Comparison of ENCODE assay signal across 10 cellular contexts in genomic region chr1:244092293-244093264, GRCh38. TPM values are rescaled to one million over a fixed set of nuclear protein-coding genes. Genes with fewer than 3 reads are reported as not detected.
DNase-seq lines count a peak whose midpoint lies in the region; ATAC-seq and TF ChIP-seq lines count a peak whose summit lies in the region.
"Had no signal": no experiment of that assay in that cellular context is flagged by ENCODE, and none has a peak within 500 bp of the region (broad histone marks: within the 10 kb centered on the region; RNA-seq: fewer than 3 reads in every experiment).

No MANE protein-coding gene starts in this region.

- H3K79me2 ChIP-seq in HCT116 (ENCODE audit: insufficient read depth, low read length) (no peaks in the 10 kb centered on the region), SK-N-SH (ENCODE audit: insufficient read depth) (no peaks in the 10 kb centered on the region)

- RAD21 ChIA-PET in HCT116 (lab: Charles Lee; ENCODE audit: low non-redundant PET in 1 of 2, low total read pairs in 2 of 2, uncharacterized antibody in 2 of 2, unreplicated experiment in 2 of 2), result no interaction called here

- no peaks in the 10 kb centered on the region for H3K9me2 ChIP-seq in HCT116 (ENCODE audit: insufficient read depth)
- H3K9me2 ChIP-seq in SK-N-SH, result no peaks in the 10 kb centered on the region

- no peak for TF ChIP-seq CTCF in HCT116 (IDR thresholded peaks at IDR 0.05 in 2 of 3, conservative IDR thresholded peaks at IDR 0.05 in 1 of 3; ENCODE audit: borderline replicate concordance in 1 of 3, insufficient read depth in 1 of 3, low read depth in 2 of 3, low read length in 2 of 3)
- no peak for TF ChIP-seq CTCF in SK-N-SH (IDR thresholded peaks at IDR 0.05)
- TF ChIP-seq CTCF in retinal pigment epithelial cell (conservative IDR thresholded peaks at IDR 0.05; ENCODE audit: low read depth, low read length), result no peak
- TF ChIP-seq CTCF in WTC11 (IDR thresholded peaks at IDR 0.05), result no peak

- H3K27ac ChIP-seq in HCT116 (ENCODE audit: low read depth, low read length), result no peak overlapping the region
- peak overlapping the region; percentile 48 to 68; a peak in 3 of 4 replicates for H3K27ac ChIP-seq in SK-N-SH (ENCODE audit: low read depth in 2 of 2, low read length in 1 of 2)
- H3K27ac ChIP-seq: PC-9 had no signal

- WGBS in SK-N-SH (ENCODE audit: low lambda C conversion rate), result 56% methylated on average over 13 of the region's 13 CpGs

- H3K9ac ChIP-seq in HCT116 (ENCODE audit: low read length), result no peak overlapping the region
- H3K9ac ChIP-seq in SK-N-SH, result peak overlapping the region; percentile 15; the same call in 1 of the 2 replicates

- H3K4me1 ChIP-seq in HCT116 (ENCODE audit: control insufficient read depth in 1 of 2, insufficient read depth in 2 of 2, low read length in 2 of 2) (no peaks in the 10 kb centered on the region), SK-N-SH (ENCODE audit: control insufficient read depth in 1 of 2, insufficient read depth in 2 of 2, low read depth in 1 of 2, low read length in 1 of 2) (peaks cover under 1 to 7% of the 10 kb centered on the region in 2 experiments; a peak in 2 of 4 replicates)

- no peaks in the 10 kb centered on the region for H3K9me3 ChIP-seq in HCT116 (ENCODE audit: control insufficient read depth in 1 of 2, insufficient read depth in 1 of 2, low read depth in 1 of 2, low read length in 2 of 2)
- no peaks in the 10 kb centered on the region for H3K9me3 ChIP-seq in SK-N-SH

- H2AFZ ChIP-seq in HCT116 (ENCODE audit: low read depth, low read length, poor library complexity, severe bottlenecking), result no peak overlapping the region
- 0 out of 2 replicates have a peak overlapping the region, but pooled peaks have one; percentile 36 for H2AFZ ChIP-seq in SK-N-SH (ENCODE audit: low read depth)
- H2AFZ ChIP-seq: PC-9 had no signal

- no TSS peak for BruUV-seq in HCT116 (replicated peaks; lab: Mats Ljungman, UMichigan)

- POLR2A ChIA-PET in HCT116 (lab: Charles Lee) (no interaction called here), SK-N-SH (lab: Yijun Ruan, JAX) (no interaction called here), WTC11 (lab: Charles Lee) (interaction anchor here (0.5 kb wide), 1 partner anchor 10 kb away, joined by 3 read pairs; no protein-coding TSS in a partner anchor)

- intact Hi-C loops in HCT116 (cut with micrococcal nuclease), result no loop called here

- no peaks in the 10 kb centered on the region for H3K36me3 Mint-ChIP-seq in WTC11
- H3K36me3 Mint-ChIP-seq in T-helper 2 cell treated with Interferon-gamma antibody and Interleukin-4, amounts not matched to agents 5 μg/mL and 100 μg/mL, for 36 hours (ENCODE audit: low read depth), result no peaks in the 10 kb centered on the region

- no peak overlapping the region for H3K27ac Mint-ChIP-seq in WTC11
- H3K27ac Mint-ChIP-seq in T-helper 2 cell treated with Interferon-gamma antibody and Interleukin-4, amounts not matched to agents 5 μg/mL and 100 μg/mL, for 36 hours, result no peak overlapping the region

- no peak for TF ChIP-seq RAD21 in HCT116 (IDR thresholded peaks at IDR 0.05; ENCODE audit: low read depth)
- TF ChIP-seq RAD21 in SK-N-SH (IDR thresholded peaks at IDR 0.05; ENCODE audit: low read length), result no peak

- no peaks in the 10 kb centered on the region for H3F3A ChIP-seq in SK-N-SH (replicated peaks; ENCODE audit: insufficient read depth)

- CTCF ChIA-PET in HCT116 (lab: Charles Lee), result no interaction called here
- CTCF ChIA-PET in SK-N-SH (lab: Yijun Ruan, JAX), result no interaction called here
- CTCF ChIA-PET in WTC11 (lab: Charles Lee), result no interaction called here

- H3K4me3 Mint-ChIP-seq in WTC11, result no peak overlapping the region
- H3K4me3 Mint-ChIP-seq in T-helper 2 cell treated with Interferon-gamma antibody and Interleukin-4, amounts not matched to agents 5 μg/mL and 100 μg/mL, for 36 hours, result no peak overlapping the region

- H3K27me3 Mint-ChIP-seq in WTC11 (ENCODE audit: low read depth), result no peaks in the 10 kb centered on the region
- H3K27me3 Mint-ChIP-seq in T-helper 2 cell treated with Interferon-gamma antibody and Interleukin-4, amounts not matched to agents 5 μg/mL and 100 μg/mL, for 36 hours (ENCODE audit: low read depth), result no peaks in the 10 kb centered on the region

- H3K27me3 ChIP-seq in HCT116 (ENCODE audit: insufficient read depth, low read length) (peaks cover 78% of the 10 kb centered on the region), SK-N-SH (ENCODE audit: insufficient read depth) (no peaks in the 10 kb centered on the region)

- H3K9me3 Mint-ChIP-seq in WTC11, result no peaks in the 10 kb centered on the region
- H3K9me3 Mint-ChIP-seq in T-helper 2 cell treated with Interferon-gamma antibody and Interleukin-4, amounts not matched to agents 5 μg/mL and 100 μg/mL, for 36 hours, result no peaks in the 10 kb centered on the region

- no peaks in the 10 kb centered on the region for H4K20me1 ChIP-seq in HCT116 (ENCODE audit: insufficient read depth)
- H4K20me1 ChIP-seq in SK-N-SH (ENCODE audit: insufficient read depth), result no peaks in the 10 kb centered on the region

- peak in 1 of 2 experiments; percentile 88; a peak in 1 of 4 replicates for TF ChIP-seq EP300 in SK-N-SH (IDR thresholded peaks at IDR 0.05; ENCODE audit: borderline replicate concordance in 1 of 2, low read depth in 1 of 2, low read length in 1 of 2)

- H3K4me3 ChIP-seq in HCT116 (replicated peaks in 1 of 2; ENCODE audit: low read depth in 1 of 2, low read length in 2 of 2), result no peak overlapping the region
- no peak overlapping the region for H3K4me3 ChIP-seq in SK-N-SH (ENCODE audit: low read depth in 2 of 2, low read length in 1 of 2)
- H3K4me3 ChIP-seq in retinal pigment epithelial cell (ENCODE audit: low read length), result no peak overlapping the region
- H3K4me3 ChIP-seq: PC-9 had no signal

- ATAC-seq in HCT116, result no peak
- no peak for ATAC-seq in WTC11
- ATAC-seq in HG03045 (IDR thresholded peaks at IDR 0.05; ENCODE audit: unreplicated experiment), result no peak

- H3K4me2 ChIP-seq in HCT116 (ENCODE audit: low read length) (no peak overlapping the region), SK-N-SH (peak overlapping the region; percentile 39)
- H3K4me2 ChIP-seq: PC-9 had no signal

- H3K36me3 ChIP-seq in HCT116 (ENCODE audit: control insufficient read depth in 1 of 2, insufficient read depth in 2 of 2, low read length in 2 of 2) (no peaks in the 10 kb centered on the region), SK-N-SH (replicated peaks in 1 of 2; ENCODE audit: control insufficient read depth in 1 of 2, insufficient read depth in 2 of 2, low read length in 1 of 2) (no peaks in the 10 kb centered on the region)

- no peaks in the 10 kb centered on the region for H3K4me1 Mint-ChIP-seq in WTC11
- no peaks in the 10 kb centered on the region for H3K4me1 Mint-ChIP-seq in T-helper 2 cell treated with Interferon-gamma antibody and Interleukin-4, amounts not matched to agents 5 μg/mL and 100 μg/mL, for 36 hours (ENCODE audit: low read depth)

- no peak for TF ChIP-seq POLR2A in HCT116 (IDR thresholded peaks at IDR 0.05; ENCODE audit: borderline replicate concordance, extremely low read depth, insufficient read depth, insufficient read length)

- DNase-seq in HCT116 (ENCODE audit: low read depth, low spot score) (no peak), SK-N-SH (no peak), fibroblast of the conjunctiva (ENCODE audit: low read depth) (peak; percentile 17), retinal pigment epithelial cell (ENCODE audit: low read depth) (peak; percentile 31), GDM1 (lab: John Stamatoyannopoulos, UW) (no peak), WTC11 (ENCODE audit: low spot score) (no peak)
- DNase-seq in T-helper 2 cell treated with Interferon-gamma antibody and Interleukin-4, amounts not matched to agents 5 μg/mL and 100 μg/mL, for 36 hours (ENCODE audit: low spot score), result no peak
- DNase-seq: left cardiac atrium, PC-9 had no signal

TF ChIP-seq in HCT116, 20 proteins besides CTCF, POLR2A, EP300 and RAD21:
- TF ChIP-seq EZH2phosphoT487 (IDR thresholded peaks at IDR 0.05; ENCODE audit: borderline replicate concordance) (0 out of 2 replicates have a peak, but pooled peaks have one; percentile 62), MAX (IDR thresholded peaks at IDR 0.05) (no peak), EZH2 (IDR thresholded peaks at IDR 0.05) (peak; percentile 88; the same call in 1 of the 2 replicates)

TF ChIP-seq in SK-N-SH, 30 proteins besides CTCF, POLR2A, EP300 and RAD21 (continues in another document):
- TF ChIP-seq NFIC (IDR thresholded peaks at IDR 0.05; ENCODE audit: borderline replicate concordance) (peak; percentile 97), MEF2A (IDR thresholded peaks at IDR 0.05; ENCODE audit: borderline replicate concordance, low read depth) (no peak), NRF1 (IDR thresholded peaks at IDR 0.05; ENCODE audit: low read depth, low read length) (no peak), GATA2 (CRISPR knock-in tag; IDR thresholded peaks at IDR 0.05) (no peak), SIN3A (IDR thresholded peaks at IDR 0.05; ENCODE audit: borderline replicate concordance, low read depth, low read length) (no peak), JUND (IDR thresholded peaks at IDR 0.05) (peak; percentile 83), SMC3 (IDR thresholded peaks at IDR 0.05; ENCODE audit: low read depth, low read length) (no peak), FOSL2 (IDR thresholded peaks at IDR 0.05; ENCODE audit: borderline replicate concordance, low read depth) (peak; percentile 70; the same call in 1 of the 2 replicates), RXRA (IDR thresholded peaks at IDR 0.05; ENCODE audit: borderline replicate concordance, low read depth) (peak; percentile 71; the same call in 1 of the 2 replicates)

TF ChIP-seq in WTC11, 78 proteins besides CTCF, POLR2A, EP300 and RAD21 (continues in another document):
- TF ChIP-seq NR3C1 (CRISPR knock-in tag; conservative IDR thresholded peaks at IDR 0.05; ENCODE audit: low read depth) (no peak), FOXP4 (CRISPR knock-in tag; IDR thresholded peaks at IDR 0.05) (no peak), NR1H2 (CRISPR knock-in tag; IDR thresholded peaks at IDR 0.05) (no peak)

RNA-seq across cellular contexts. Expression of gene ZBTB18, which starts 41.5 kb away (rescaled TPM):
- total RNA-seq in HCT116 (2021; ENCODE audit: unreplicated experiment) (1.8 TPM), WTC11 (2021) (16.0 to 18.5 TPM (median 17.7 TPM) in 3 replicates)
- 1.3 and 1.6 TPM in 2 replicates for polyA plus RNA-seq in HCT116 (2012)
- polyA plus RNA-seq in SK-N-SH (2012; rRNA removed), result 19.3 and 21.3 TPM in 2 replicates
- 19.9 and 20.2 TPM in 2 replicates for polyA plus RNA-seq in SK-N-SH (2012; cell fraction: cytosol; rRNA removed)
- 35.1 and 43.3 TPM in 2 replicates for polyA plus RNA-seq in SK-N-SH (2012; cell fraction: nucleus; rRNA removed)

Comparison
In these comparisons a context has a peak if more than half of its experiments do, and no peak if none do; other contexts are left out.
1. DNase-seq: peak in fibroblast of the conjunctiva (single experiment) and retinal pigment epithelial cell (single experiment); none in HCT116 (single experiment), SK-N-SH (single experiment), GDM1 (single experiment), WTC11 (single experiment) and T-helper 2 cell treated with Interferon-gamma antibody and Interleukin-4, amounts not matched to agents 5 μg/mL and 100 μg/mL, for 36 hours (single experiment).